24 cellular contexts compared by ENCODE assay signal in the genomic region with DNA sequence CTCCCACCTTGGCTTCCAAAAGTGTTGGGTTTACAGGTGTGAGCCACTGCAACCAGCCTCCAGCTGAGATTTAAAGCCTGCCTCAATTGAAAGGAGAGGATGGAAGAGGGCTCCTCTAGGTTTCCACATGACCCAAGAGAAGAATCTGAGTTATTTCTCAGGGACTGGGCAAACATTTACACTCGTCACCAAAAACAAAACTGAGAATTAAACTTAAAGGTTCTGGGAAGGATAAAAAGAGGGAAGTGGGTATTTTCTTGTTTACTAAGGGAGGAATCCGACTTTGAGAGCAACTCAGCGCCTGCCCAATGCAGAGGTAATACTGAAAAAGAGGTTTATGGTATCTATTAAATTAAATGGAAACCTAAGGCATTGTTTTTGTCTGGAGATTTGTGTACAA. TPM values are rescaled to one million over a fixed set of nuclear protein-coding genes. Genes with fewer than 3 reads are reported as not detected.
"Had no signal": no experiment of that assay in that cellular context is flagged by ENCODE, and none has a peak within 500 bp of the region (broad histone marks: within the 10 kb centered on the region; RNA-seq: fewer than 3 reads in every experiment).

No MANE protein-coding gene starts in this region.

- H3K4me1 ChIP-seq: gastrocnemius medialis, testis, uterus had no signal

- ATAC-seq: activated naive CD8-positive, alpha-beta T cell treated with anti-CD3 and anti-CD28 coated beads, Interleukin-2, amount 50 U/mL, for 24 hours; activated T-cell treated with anti-CD3 and anti-CD28 coated beads, Interleukin-2, amount 50 U/mL, for 72 hours; gastrocnemius medialis; left ventricle myocardium superior; sciatic nerve had no signal

- H3K27me3 ChIP-seq: testis, uterus had no signal

- H3K27ac ChIP-seq: coronary artery, esophagus squamous epithelium, gastrocnemius medialis, testis, uterus had no signal

- H3K9me3 Mint-ChIP-seq: activated B cell treated with CpG ODN at 0.5 μM for 24 hours; activated CD4-positive, alpha-beta memory T cell treated with anti-CD3 and anti-CD28 coated beads, Interleukin-2, amount 10 ng/mL, durations not matched to agents 7 days and 5 days; activated naive CD4-positive, alpha-beta T cell treated with anti-CD3 and anti-CD28 coated beads for 36 hours; activated naive CD8-positive, alpha-beta T cell treated with anti-CD3 and anti-CD28 coated beads, Interleukin-2, amount 50 U/mL, for 24 hours; activated T-cell treated with anti-CD3 and anti-CD28 coated beads, Interleukin-2, amount 50 U/mL, for 72 hours had no signal

- H3K4me3 Mint-ChIP-seq: activated B cell treated with CpG ODN at 0.5 μM for 24 hours; activated CD4-positive, alpha-beta memory T cell treated with anti-CD3 and anti-CD28 coated beads, Interleukin-2, amount 10 ng/mL, durations not matched to agents 7 days and 5 days; activated naive CD4-positive, alpha-beta T cell treated with anti-CD3 and anti-CD28 coated beads for 36 hours; activated naive CD8-positive, alpha-beta T cell treated with anti-CD3 and anti-CD28 coated beads, Interleukin-2, amount 50 U/mL, for 24 hours; activated T-cell treated with anti-CD3 and anti-CD28 coated beads, Interleukin-2, amount 50 U/mL, for 72 hours had no signal

- DNase-seq: activated B cell treated with CpG ODN at 0.5 μM for 24 hours; activated CD4-positive, alpha-beta memory T cell treated with anti-CD3 and anti-CD28 coated beads, Interleukin-2, amount 10 ng/mL, durations not matched to agents 7 days and 5 days; activated CD4-positive, alpha-beta T cell treated with anti-CD3 and anti-CD28 coated beads for 4 hours; activated effector memory CD4-positive, alpha-beta T cell treated with Interleukin-2 at 50 U/mL for 16 hours; activated naive CD4-positive, alpha-beta T cell treated with anti-CD3 and anti-CD28 coated beads for 36 hours; activated naive CD8-positive, alpha-beta T cell treated with anti-CD3 and anti-CD28 coated beads, Interleukin-2, amount 50 U/mL, for 24 hours; activated T-cell treated with anti-CD3 and anti-CD28 coated beads, Interleukin-2, amount 50 U/mL, for 72 hours; cerebellar nuclear complex; esophagus squamous epithelium; gastrocnemius medialis; hippocampal formation; left ventricle myocardium superior; mammary epithelial cell; nucleus accumbens; posterior cingulate gyrus; small intestine; stimulated activated CD4-positive, alpha-beta T cell treated with anti-CD3 and anti-CD28 coated beads, Interleukin-15, amount 100 ng/mL, for 24 hours; stimulated activated naive CD4-positive, alpha-beta T cell; testis; trophoblast cell; uterus had no signal

- H3K9me3 ChIP-seq: esophagus squamous epithelium, gastrocnemius medialis, testis, uterus had no signal

- H3K27ac Mint-ChIP-seq: activated B cell treated with CpG ODN at 0.5 μM for 24 hours; activated CD4-positive, alpha-beta memory T cell treated with anti-CD3 and anti-CD28 coated beads, Interleukin-2, amount 10 ng/mL, durations not matched to agents 7 days and 5 days; activated naive CD4-positive, alpha-beta T cell treated with anti-CD3 and anti-CD28 coated beads for 36 hours; activated naive CD8-positive, alpha-beta T cell treated with anti-CD3 and anti-CD28 coated beads, Interleukin-2, amount 50 U/mL, for 24 hours; activated T-cell treated with anti-CD3 and anti-CD28 coated beads, Interleukin-2, amount 50 U/mL, for 72 hours had no signal

- H3K36me3 ChIP-seq: esophagus squamous epithelium, gastrocnemius medialis, uterus had no signal

- H3K4me3 ChIP-seq: coronary artery, esophagus squamous epithelium, gastrocnemius medialis, testis, uterus had no signal

RNA-seq across cellular contexts. Expression of a gene that starts 13.3 kb away (rescaled TPM):
- total RNA-seq: activated B cell treated with CpG ODN at 0.5 μM for 24 hours; activated CD4-positive, alpha-beta memory T cell treated with anti-CD3 and anti-CD28 coated beads, Interleukin-2, amount 10 ng/mL, durations not matched to agents 7 days and 5 days; activated naive CD4-positive, alpha-beta T cell treated with anti-CD3 and anti-CD28 coated beads for 36 hours; activated T-cell treated with anti-CD3 and anti-CD28 coated beads, Interleukin-2, amount 50 U/mL, for 72 hours; gastrocnemius medialis; left ventricle myocardium superior; mammary epithelial cell; mononuclear cell; sciatic nerve; uterus had no signal
